ENCODE assay signal across 30 cellular contexts in genomic region chr3:135995766-135996165, GRCh38.
"Had no signal": no experiment of that assay in that cellular context is flagged by ENCODE, and none has a peak within 500 bp of the region (broad histone marks: within the 10 kb centered on the region; RNA-seq: fewer than 3 reads in every experiment).

No MANE protein-coding gene starts in this region.

- H3K4me1 ChIP-seq: colonic mucosa, prostate gland had no signal

- H3K36me3 ChIP-seq: ascending aorta, cardiac muscle cell, colonic mucosa, prostate gland, stomach, tibial artery, WERI-Rb-1 had no signal

- DNase-seq: activated CD4-positive, alpha-beta T cell treated with anti-CD3 and anti-CD28 coated beads for 48 hours; activated CD4-positive, alpha-beta T cell treated with anti-CD3 and anti-CD28 coated beads, Interleukin-2, amount 50 U/mL, for 48 hours; activated CD8-positive, alpha-beta memory T cell treated with anti-CD3 and anti-CD28 coated beads, Interleukin-2, amount 50 U/mL, for 48 hours; activated gamma-delta T cell; activated naive CD4-positive, alpha-beta T cell treated with anti-CD3 and anti-CD28 coated beads, Interleukin-2, amount 10 ng/mL, durations not matched to agents 7 days and 5 days; activated naive CD8-positive, alpha-beta T cell treated with anti-CD3 and anti-CD28 coated beads, Interleukin-2, amount 10 ng/mL, durations not matched to agents 7 days and 5 days; activated T-cell treated with anti-CD3 and anti-CD28 coated beads, Interleukin-2, amount 50 U/mL, for 24 hours; cerebellar nuclear complex; colonic mucosa; effector CD8-positive, alpha-beta T cell; foreskin keratinocyte; islet precursor cell; left cardiac atrium; left ventricle myocardium superior; mucosa of descending colon; retina; stimulated activated CD4-positive, alpha-beta T cell treated with anti-CD3 and anti-CD28 coated beads, Interleukin-15, amount 100 ng/mL, for 24 hours; stimulated activated CD4-positive, alpha-beta T cell treated with anti-CD3 and anti-CD28 coated beads, Interleukin-2, amount 100 ng/mL, for 24 hours; stimulated activated naive B cell treated with anti-CD40 and anti-IgM and Interleukin-4, amounts not matched to agents 10 μg/mL and 1 μg/mL and 100 μg/mL, for 72 hours; stomach; SW 1271; T-helper 9 cell; tibial artery; WERI-Rb-1 had no signal

- H3K27ac ChIP-seq: cardiac muscle cell, colonic mucosa, epithelial cell of prostate, foreskin keratinocyte, prostate gland, stomach, tibial artery, WERI-Rb-1 had no signal

- H3K27me3 ChIP-seq: ascending aorta, cardiac muscle cell, colonic mucosa, foreskin keratinocyte, stomach, tibial artery had no signal

- H3K9me3 ChIP-seq: ascending aorta, colonic mucosa, mucosa of descending colon, prostate gland, stomach, tibial artery had no signal

- ATAC-seq: activated CD4-positive, CD25-positive, alpha-beta regulatory T cell treated with anti-CD3 and anti-CD28 coated beads, Interleukin-2, amount 50 U/mL, for 24 hours; foreskin keratinocyte; left cardiac atrium; left ventricle myocardium superior; mucosa of descending colon; natural killer cell treated with Interleukin-12 subunit alpha and Interleukin-12 subunit beta and Interleukin-15 and Interleukin-18, amount 100 ng/mL, for 72 hours; stimulated activated naive B cell treated with anti-CD40 and anti-IgM and Interleukin-4, amounts not matched to agents 10 μg/mL and 1 μg/mL and 100 μg/mL, for 72 hours had no signal

- H3K4me3 ChIP-seq: ascending aorta, cardiac muscle cell, colonic mucosa, mucosa of descending colon, prostate gland, stomach, tibial artery had no signal
